ENCODE assay signal across 20 cellular contexts in the genomic region with DNA sequence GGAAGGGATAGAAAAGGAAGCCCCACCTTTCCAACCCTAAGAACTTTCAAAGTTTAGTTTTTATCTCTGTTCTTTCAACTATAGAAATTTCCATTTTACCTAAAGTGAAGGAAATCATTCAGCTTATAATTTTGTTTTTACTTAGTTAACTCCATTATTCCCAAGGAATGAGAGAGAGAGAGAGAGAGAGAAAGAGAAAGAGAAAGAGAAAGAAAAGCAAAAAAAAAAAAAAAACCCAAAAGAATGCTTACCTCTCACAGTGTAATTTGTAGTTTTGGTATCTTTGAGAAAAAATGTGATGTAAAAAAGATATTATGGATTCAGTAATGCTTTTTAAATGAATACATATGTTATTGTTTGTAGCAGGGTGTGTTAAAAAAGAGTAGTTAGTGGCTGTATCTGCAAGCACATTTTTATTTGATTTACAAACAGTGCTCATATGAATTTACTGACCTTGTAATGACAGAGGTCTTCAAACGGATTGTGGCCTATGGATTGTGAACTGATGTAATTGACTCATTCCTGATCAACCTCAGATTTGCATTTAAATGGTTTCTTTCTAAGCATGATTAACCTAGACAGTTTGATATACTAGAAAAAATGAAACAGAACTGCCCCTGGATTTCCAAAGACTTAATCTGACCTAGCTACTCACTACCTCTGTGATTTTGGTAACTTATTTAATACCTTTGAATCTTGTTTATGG.
DNase-seq lines count a peak whose midpoint lies in the region; ATAC-seq and TF ChIP-seq lines count a peak whose summit lies in the region.
"Had no signal": no experiment of that assay in that cellular context is flagged by ENCODE, and none has a peak within 500 bp of the region (broad histone marks: within the 10 kb centered on the region; RNA-seq: fewer than 3 reads in every experiment).

No MANE protein-coding gene starts in this region.

- H3K4me3 ChIP-seq in CD8-positive, alpha-beta T cell (ENCODE audit: low read depth, low read length), result no peak overlapping the region
- H3K4me3 ChIP-seq: cardiac muscle cell, left ventricle myocardium inferior, MG63 had no signal

- POLR2A ChIA-PET in CD8-positive, alpha-beta T cell (lab: Charles Lee), result no interaction called here

- peaks cover 7% of the 10 kb centered on the region for H3K9me3 Mint-ChIP-seq in activated naive CD4-positive, alpha-beta T cell treated with anti-CD3 and anti-CD28 coated beads for 36 hours
- H3K9me3 Mint-ChIP-seq in activated naive CD4-positive, alpha-beta T cell treated with anti-CD3 and anti-CD28 coated beads, Interleukin-2, amount 10 ng/mL, durations not matched to agents 7 days and 5 days, result peaks cover 7% of the 10 kb centered on the region
- peaks cover 8% of the 10 kb centered on the region for H3K9me3 Mint-ChIP-seq in CD8-positive, alpha-beta T cell

- no peaks in the 10 kb centered on the region for H3K9me3 ChIP-seq in CD8-positive, alpha-beta T cell (ENCODE audit: low read length)

- H3K36me3 Mint-ChIP-seq in activated naive CD4-positive, alpha-beta T cell treated with anti-CD3 and anti-CD28 coated beads for 36 hours (ENCODE audit: low read depth), result peaks cover 12% of the 10 kb centered on the region
- peaks cover 12% of the 10 kb centered on the region for H3K36me3 Mint-ChIP-seq in activated naive CD4-positive, alpha-beta T cell treated with anti-CD3 and anti-CD28 coated beads, Interleukin-2, amount 10 ng/mL, durations not matched to agents 7 days and 5 days
- H3K36me3 Mint-ChIP-seq in CD8-positive, alpha-beta T cell, result peaks cover 17% of the 10 kb centered on the region

- no peak overlapping the region for H3K4me3 Mint-ChIP-seq in activated naive CD4-positive, alpha-beta T cell treated with anti-CD3 and anti-CD28 coated beads for 36 hours
- no peak overlapping the region for H3K4me3 Mint-ChIP-seq in activated naive CD4-positive, alpha-beta T cell treated with anti-CD3 and anti-CD28 coated beads, Interleukin-2, amount 10 ng/mL, durations not matched to agents 7 days and 5 days
- H3K4me3 Mint-ChIP-seq in CD8-positive, alpha-beta T cell, result no peak overlapping the region

- ATAC-seq in HG02938 (IDR thresholded peaks at IDR 0.05; ENCODE audit: unreplicated experiment), result no peak
- ATAC-seq in CD8-positive, alpha-beta T cell, result no peak
- no peak for ATAC-seq in GM18909 (IDR thresholded peaks at IDR 0.05; ENCODE audit: poor library complexity, unreplicated experiment)

- intact Hi-C loops in activated naive CD4-positive, alpha-beta T cell treated with anti-CD3 and anti-CD28 coated beads for 36 hours (cut with micrococcal nuclease), result loop anchor here (10.0 kb wide), 2 partner anchors 132 to 312 kb away; a partner anchor contains a TSS
- intact Hi-C loops in CD8-positive, alpha-beta T cell (cut with DNase I, micrococcal nuclease), result loop anchor here in 1 of 2 experiments (1.0 kb wide), 1 partner anchor 46 kb away; no protein-coding TSS in a partner anchor

- H3K36me3 ChIP-seq in CD8-positive, alpha-beta T cell (ENCODE audit: insufficient read depth, low read length), result no peaks in the 10 kb centered on the region
- H3K36me3 ChIP-seq: cardiac muscle cell had no signal

- peaks cover 56% of the 10 kb centered on the region for H3K4me1 Mint-ChIP-seq in activated naive CD4-positive, alpha-beta T cell treated with anti-CD3 and anti-CD28 coated beads for 36 hours (ENCODE audit: low read depth)
- peaks cover 16% of the 10 kb centered on the region for H3K4me1 Mint-ChIP-seq in activated naive CD4-positive, alpha-beta T cell treated with anti-CD3 and anti-CD28 coated beads, Interleukin-2, amount 10 ng/mL, durations not matched to agents 7 days and 5 days
- peaks cover 54% of the 10 kb centered on the region for H3K4me1 Mint-ChIP-seq in CD8-positive, alpha-beta T cell (ENCODE audit: low read depth)

- no peak for DNase-seq in activated naive CD4-positive, alpha-beta T cell treated with anti-CD3 and anti-CD28 coated beads for 36 hours
- DNase-seq in activated naive CD4-positive, alpha-beta T cell treated with anti-CD3 and anti-CD28 coated beads, Interleukin-2, amount 10 ng/mL, durations not matched to agents 7 days and 5 days, result no peak
- DNase-seq in OCI-M1 (lab: John Stamatoyannopoulos, UW) (peak; percentile 32), fibroblast of peridontal ligament (ENCODE audit: extremely low read depth) (peak; percentile 27), glomerular visceral epithelial cell (ENCODE audit: extremely low spot score) (no peak)
- DNase-seq in CD8-positive, alpha-beta T cell, result no peak
- DNase-seq: activated CD4-positive, alpha-beta T cell treated with anti-CD3 and anti-CD28 coated beads, Interleukin-2, amount 50 U/mL, for 48 hours; activated naive CD4-positive, alpha-beta T cell; effector CD4-positive, alpha-beta T cell; left ventricle myocardium inferior; MG63; NCI-H187 treated with DMSO at 0.1 percent for 48 hours; NCI-H510A; SIG-M5; small intestine; T-helper 9 cell had no signal

- H3K27me3 ChIP-seq in CD8-positive, alpha-beta T cell (ENCODE audit: insufficient read depth, low read length), result no peaks in the 10 kb centered on the region
- H3K27me3 ChIP-seq: cardiac muscle cell, MG63 had no signal

- CTCF ChIA-PET in activated naive CD4-positive, alpha-beta T cell treated with anti-CD3 and anti-CD28 coated beads for 36 hours (lab: Charles Lee), result interaction anchor here (0.7 to 2.5 kb wide), 3 partner anchors 14 to 182 kb away, joined by 3 to 7 read pairs (median 4); no protein-coding TSS in a partner anchor
- CTCF ChIA-PET in activated naive CD4-positive, alpha-beta T cell treated with anti-CD3 and anti-CD28 coated beads, Interleukin-2, amount 10 ng/mL, durations not matched to agents 7 days and 5 days (lab: Charles Lee), result interaction anchor here (0.6 to 2.2 kb wide), 3 partner anchors 9 to 277 kb away, joined by 3 to 6 read pairs (median 4); no protein-coding TSS in a partner anchor
- CTCF ChIA-PET in CD8-positive, alpha-beta T cell (lab: Charles Lee), result interaction anchor here (2.2 kb wide), 1 partner anchor 13 kb away, joined by 10 read pairs; no protein-coding TSS in a partner anchor

- H3K27ac Mint-ChIP-seq in activated naive CD4-positive, alpha-beta T cell treated with anti-CD3 and anti-CD28 coated beads for 36 hours, result peak overlapping the region; percentile 4
- H3K27ac Mint-ChIP-seq in activated naive CD4-positive, alpha-beta T cell treated with anti-CD3 and anti-CD28 coated beads, Interleukin-2, amount 10 ng/mL, durations not matched to agents 7 days and 5 days, result no peak overlapping the region
- H3K27ac Mint-ChIP-seq in CD8-positive, alpha-beta T cell, result no peak overlapping the region

- TF ChIP-seq CTCF in CD8-positive, alpha-beta T cell (IDR thresholded peaks at IDR 0.05), result no peak

- H3K27ac ChIP-seq in CD8-positive, alpha-beta T cell (ENCODE audit: low read depth, low read length), result no peak overlapping the region
- H3K27ac ChIP-seq: cardiac muscle cell, left ventricle myocardium inferior, parathyroid adenoma had no signal

- H3K4me1 ChIP-seq in CD8-positive, alpha-beta T cell (ENCODE audit: insufficient read depth, low read length), result peaks cover 6% of the 10 kb centered on the region

- no peaks in the 10 kb centered on the region for H3K27me3 Mint-ChIP-seq in activated naive CD4-positive, alpha-beta T cell treated with anti-CD3 and anti-CD28 coated beads for 36 hours (ENCODE audit: low read depth)
- no peaks in the 10 kb centered on the region for H3K27me3 Mint-ChIP-seq in activated naive CD4-positive, alpha-beta T cell treated with anti-CD3 and anti-CD28 coated beads, Interleukin-2, amount 10 ng/mL, durations not matched to agents 7 days and 5 days
- H3K27me3 Mint-ChIP-seq in CD8-positive, alpha-beta T cell (ENCODE audit: low read depth), result no peaks in the 10 kb centered on the region

Comparison
In these comparisons a context has a peak if more than half of its experiments do, and no peak if none do; other contexts are left out.
1. DNase-seq: peak in OCI-M1 (single experiment) and fibroblast of peridontal ligament (single experiment); none in activated naive CD4-positive, alpha-beta T cell treated with anti-CD3 and anti-CD28 coated beads for 36 hours (single experiment), activated naive CD4-positive, alpha-beta T cell treated with anti-CD3 and anti-CD28 coated beads, Interleukin-2, amount 10 ng/mL, durations not matched to agents 7 days and 5 days (single experiment), glomerular visceral epithelial cell (single experiment) and CD8-positive, alpha-beta T cell (0 of 7).